ENCODE assay signal across 1 cellular context in the genomic region with DNA sequence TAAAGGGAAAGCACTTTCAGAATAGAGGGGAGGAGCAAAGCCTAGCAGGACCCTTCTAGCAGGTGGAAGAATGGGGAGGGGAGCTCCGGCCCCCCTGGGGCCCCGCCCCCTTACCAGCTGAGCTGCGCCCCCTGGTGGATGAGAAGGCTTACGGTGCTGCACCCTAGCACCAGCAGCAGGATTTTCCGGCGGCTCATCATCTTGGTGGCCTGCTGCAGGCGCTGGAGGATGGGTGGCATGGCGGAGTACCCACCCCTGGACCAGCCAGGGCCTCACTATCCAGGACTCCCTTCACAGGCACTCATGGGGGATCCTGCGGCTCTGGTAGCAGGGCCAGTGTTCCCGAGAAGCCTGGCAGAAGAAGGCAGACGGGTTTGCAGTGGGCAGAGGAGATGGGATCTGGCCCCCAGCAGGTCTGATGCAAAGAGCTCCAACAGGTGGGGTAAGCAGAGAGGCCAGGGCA.
TF ChIP-seq lines count a peak whose summit lies in the region.

No MANE protein-coding gene starts in this region.

TF ChIP-seq in K562, 482 proteins besides CTCF, POLR2A, EP300 and RAD21 (continues in another document):
- TF ChIP-seq RFX1 (IDR thresholded peaks at IDR 0.05) (no peak), SP1 (CRISPR knock-in tag; IDR thresholded peaks at IDR 0.05) (peak; percentile 94), HDAC3 (IDR thresholded peaks at IDR 0.05; ENCODE audit: borderline replicate concordance, partially characterized antibody) (no peak), NEUROD1 (IDR thresholded peaks at IDR 0.05; ENCODE audit: borderline replicate concordance, low read depth, low read length, partially characterized antibody) (peak; percentile 21), ZC3H4 (CRISPR knock-in tag; IDR thresholded peaks at IDR 0.05; ENCODE audit: borderline replicate concordance) (no peak), ZNF41 (CRISPR knock-in tag; conservative IDR thresholded peaks at IDR 0.05) (no peak), MCM2 (IDR thresholded peaks at IDR 0.05; ENCODE audit: low read depth) (no peak), TBL1XR1 (IDR thresholded peaks at IDR 0.05; ENCODE audit: low read length in 2 of 2) (no peak), SMC3 (conservative IDR thresholded peaks at IDR 0.05; ENCODE audit: insufficient read depth, low read depth, low read length) (0 out of 2 replicates have a peak, but pooled peaks have one; percentile 53), L3MBTL2 (IDR thresholded peaks at IDR 0.05) (no peak), TEAD4 (IDR thresholded peaks at IDR 0.05; ENCODE audit: low read length) (no peak), TEAD4 (CRISPR knock-in tag; IDR thresholded peaks at IDR 0.05; ENCODE audit: borderline replicate concordance) (no peak), SIX5 (IDR thresholded peaks at IDR 0.05; ENCODE audit: borderline replicate concordance in 1 of 2, insufficient read depth in 1 of 2, low read depth in 1 of 2, low read length in 2 of 2) (no peak), CREM (IDR thresholded peaks at IDR 0.05; ENCODE audit: low read depth) (peak; percentile 26; the same call in 1 of the 2 replicates), HMG20B (CRISPR knock-in tag; IDR thresholded peaks at IDR 0.05) (no peak), STAT5B (CRISPR knock-in tag; IDR thresholded peaks at IDR 0.05) (no peak), CBX1 (IDR thresholded peaks at IDR 0.05; ENCODE audit: low read depth) (no peak), HDAC8 (tag; IDR thresholded peaks at IDR 0.05) (no peak), DMBX1 (CRISPR knock-in tag; IDR thresholded peaks at IDR 0.05; ENCODE audit: borderline replicate concordance) (no peak), CC2D1A (IDR thresholded peaks at IDR 0.05) (no peak), MCM7 (IDR thresholded peaks at IDR 0.05) (no peak), MTA3 (IDR thresholded peaks at IDR 0.05; ENCODE audit: borderline replicate concordance) (no peak), ZNF212 (CRISPR knock-in tag; IDR thresholded peaks at IDR 0.05) (no peak), SIN3A (IDR thresholded peaks at IDR 0.05; ENCODE audit: borderline replicate concordance in 2 of 2, control insufficient read depth in 1 of 2, low read depth in 2 of 2, low read length in 2 of 2) (peak in 1 of 2 experiments; percentile 76; a peak in 1 of 4 replicates), ZNF24 (IDR thresholded peaks at IDR 0.05) (no peak), JUND (IDR thresholded peaks at IDR 0.05; ENCODE audit: borderline replicate concordance, low read depth, low read length) (0 out of 2 replicates have a peak, but pooled peaks have one; percentile 39), JUND (tag; IDR thresholded peaks at IDR 0.05; ENCODE audit: borderline replicate concordance, low read depth, low read length) (no peak; the same call in 2 of the 3 replicates), ARHGAP35 (IDR thresholded peaks at IDR 0.05; ENCODE audit: partially characterized antibody) (no peak), RFX7 (CRISPR knock-in tag; IDR thresholded peaks at IDR 0.05) (no peak), ZNF12 (CRISPR knock-in tag; IDR thresholded peaks at IDR 0.05) (0 out of 2 replicates have a peak, but pooled peaks have one; percentile 45), ZNF274 (IDR thresholded peaks at IDR 0.05; ENCODE audit: borderline replicate concordance, low read depth, low read length) (no peak), GABPB1 (CRISPR knock-in tag; IDR thresholded peaks at IDR 0.05) (0 out of 2 replicates have a peak, but pooled peaks have one; percentile 22), BMI1 (IDR thresholded peaks at IDR 0.05; ENCODE audit: low read length) (no peak), XRCC5 (IDR thresholded peaks at IDR 0.05; ENCODE audit: low read depth, low read length) (0 out of 2 replicates have a peak, but pooled peaks have one; percentile 59), POLR3G (IDR thresholded peaks at IDR 0.05; ENCODE audit: extremely low read depth, insufficient read length, insufficient replicate concordance) (no peak), MAZ (CRISPR knock-in tag; conservative IDR thresholded peaks at IDR 0.05 in 1 of 2, IDR thresholded peaks at IDR 0.05 in 1 of 2) (peak; percentile 68 to 96), ZBED1 (IDR thresholded peaks at IDR 0.05) (no peak), TAF15 (IDR thresholded peaks at IDR 0.05; ENCODE audit: low read depth, low read length) (no peak), PML (IDR thresholded peaks at IDR 0.05; ENCODE audit: low read length) (no peak), ZNF766 (CRISPR knock-in tag; conservative IDR thresholded peaks at IDR 0.05) (no peak), NRF1 (conservative IDR thresholded peaks at IDR 0.05 in 1 of 2, IDR thresholded peaks at IDR 0.05 in 1 of 2) (no peak), PHB (CRISPR knock-in tag; IDR thresholded peaks at IDR 0.05) (no peak), RB1 (IDR thresholded peaks at IDR 0.05; ENCODE audit: low read depth) (peak; percentile 74), HLTF (IDR thresholded peaks at IDR 0.05) (no peak), CCAR2 (IDR thresholded peaks at IDR 0.05; ENCODE audit: low read depth, low read length) (no peak)
- TF ChIP-seq, protein P1, sequence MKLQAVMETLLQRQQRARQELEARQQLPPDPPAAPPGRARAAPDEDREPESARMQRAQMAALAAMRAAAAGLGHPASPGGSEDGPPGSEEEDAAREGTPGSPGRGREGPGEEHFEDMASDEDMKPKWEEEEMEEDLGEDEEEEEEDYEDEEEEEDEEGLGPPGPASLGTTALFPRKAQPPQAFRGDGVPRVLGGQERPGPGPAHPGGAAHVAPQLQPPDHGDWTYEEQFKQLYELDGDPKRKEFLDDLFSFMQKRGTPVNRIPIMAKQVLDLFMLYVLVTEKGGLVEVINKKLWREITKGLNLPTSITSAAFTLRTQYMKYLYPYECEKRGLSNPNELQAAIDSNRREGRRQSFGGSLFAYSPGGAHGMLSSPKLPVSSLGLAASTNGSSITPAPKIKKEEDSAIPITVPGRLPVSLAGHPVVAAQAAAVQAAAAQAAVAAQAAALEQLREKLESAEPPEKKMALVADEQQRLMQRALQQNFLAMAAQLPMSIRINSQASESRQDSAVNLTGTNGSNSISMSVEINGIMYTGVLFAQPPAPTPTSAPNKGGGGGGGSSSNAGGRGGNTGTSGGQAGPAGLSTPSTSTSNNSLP (IDR thresholded peaks at IDR 0.05; ENCODE audit: borderline replicate concordance, low read depth, low read length), result no peak
- TF ChIP-seq, protein P2, sequence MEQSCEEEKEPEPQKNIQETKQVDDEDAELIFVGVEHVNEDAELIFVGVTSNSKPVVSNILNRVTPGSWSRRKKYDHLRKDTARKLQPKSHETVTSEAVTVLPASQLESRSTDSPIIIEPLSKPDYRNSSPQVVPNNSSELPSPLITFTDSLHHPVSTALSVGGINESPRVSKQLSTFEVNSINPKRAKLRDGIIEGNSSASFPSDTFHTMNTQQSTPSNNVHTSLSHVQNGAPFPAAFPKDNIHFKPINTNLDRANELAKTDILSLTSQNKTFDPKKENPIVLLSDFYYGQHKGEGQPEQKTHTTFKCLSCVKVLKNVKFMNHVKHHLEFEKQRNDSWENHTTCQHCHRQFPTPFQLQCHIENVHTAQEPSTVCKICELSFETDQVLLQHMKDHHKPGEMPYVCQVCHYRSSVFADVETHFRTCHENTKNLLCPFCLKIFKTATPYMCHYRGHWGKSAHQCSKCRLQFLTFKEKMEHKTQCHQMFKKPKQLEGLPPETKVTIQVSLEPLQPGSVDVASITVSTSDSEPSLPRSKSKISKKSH (CRISPR knock-in tag; IDR thresholded peaks at IDR 0.05), result no peak
- TF ChIP-seq, protein P3, sequence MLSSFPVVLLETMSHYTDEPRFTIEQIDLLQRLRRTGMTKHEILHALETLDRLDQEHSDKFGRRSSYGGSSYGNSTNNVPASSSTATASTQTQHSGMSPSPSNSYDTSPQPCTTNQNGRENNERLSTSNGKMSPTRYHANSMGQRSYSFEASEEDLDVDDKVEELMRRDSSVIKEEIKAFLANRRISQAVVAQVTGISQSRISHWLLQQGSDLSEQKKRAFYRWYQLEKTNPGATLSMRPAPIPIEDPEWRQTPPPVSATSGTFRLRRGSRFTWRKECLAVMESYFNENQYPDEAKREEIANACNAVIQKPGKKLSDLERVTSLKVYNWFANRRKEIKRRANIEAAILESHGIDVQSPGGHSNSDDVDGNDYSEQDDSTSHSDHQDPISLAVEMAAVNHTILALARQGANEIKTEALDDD (IDR thresholded peaks at IDR 0.05), result no peak
- TF ChIP-seq, protein P4, sequence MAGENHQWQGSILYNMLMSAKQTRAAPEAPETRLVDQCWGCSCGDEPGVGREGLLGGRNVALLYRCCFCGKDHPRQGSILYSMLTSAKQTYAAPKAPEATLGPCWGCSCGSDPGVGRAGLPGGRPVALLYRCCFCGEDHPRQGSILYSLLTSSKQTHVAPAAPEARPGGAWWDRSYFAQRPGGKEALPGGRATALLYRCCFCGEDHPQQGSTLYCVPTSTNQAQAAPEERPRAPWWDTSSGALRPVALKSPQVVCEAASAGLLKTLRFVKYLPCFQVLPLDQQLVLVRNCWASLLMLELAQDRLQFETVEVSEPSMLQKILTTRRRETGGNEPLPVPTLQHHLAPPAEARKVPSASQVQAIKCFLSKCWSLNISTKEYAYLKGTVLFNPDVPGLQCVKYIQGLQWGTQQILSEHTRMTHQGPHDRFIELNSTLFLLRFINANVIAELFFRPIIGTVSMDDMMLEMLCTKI (IDR thresholded peaks at IDR 0.05; ENCODE audit: partially characterized antibody), result no peak
- TF ChIP-seq, protein P5, sequence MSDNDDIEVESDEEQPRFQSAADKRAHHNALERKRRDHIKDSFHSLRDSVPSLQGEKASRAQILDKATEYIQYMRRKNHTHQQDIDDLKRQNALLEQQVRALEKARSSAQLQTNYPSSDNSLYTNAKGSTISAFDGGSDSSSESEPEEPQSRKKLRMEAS (CRISPR knock-in tag; IDR thresholded peaks at IDR 0.05), result no peak
- TF ChIP-seq, protein P6, sequence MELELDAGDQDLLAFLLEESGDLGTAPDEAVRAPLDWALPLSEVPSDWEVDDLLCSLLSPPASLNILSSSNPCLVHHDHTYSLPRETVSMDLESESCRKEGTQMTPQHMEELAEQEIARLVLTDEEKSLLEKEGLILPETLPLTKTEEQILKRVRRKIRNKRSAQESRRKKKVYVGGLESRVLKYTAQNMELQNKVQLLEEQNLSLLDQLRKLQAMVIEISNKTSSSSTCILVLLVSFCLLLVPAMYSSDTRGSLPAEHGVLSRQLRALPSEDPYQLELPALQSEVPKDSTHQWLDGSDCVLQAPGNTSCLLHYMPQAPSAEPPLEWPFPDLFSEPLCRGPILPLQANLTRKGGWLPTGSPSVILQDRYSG (tag; conservative IDR thresholded peaks at IDR 0.05; ENCODE audit: low read depth), result no peak
- TF ChIP-seq, protein P7, sequence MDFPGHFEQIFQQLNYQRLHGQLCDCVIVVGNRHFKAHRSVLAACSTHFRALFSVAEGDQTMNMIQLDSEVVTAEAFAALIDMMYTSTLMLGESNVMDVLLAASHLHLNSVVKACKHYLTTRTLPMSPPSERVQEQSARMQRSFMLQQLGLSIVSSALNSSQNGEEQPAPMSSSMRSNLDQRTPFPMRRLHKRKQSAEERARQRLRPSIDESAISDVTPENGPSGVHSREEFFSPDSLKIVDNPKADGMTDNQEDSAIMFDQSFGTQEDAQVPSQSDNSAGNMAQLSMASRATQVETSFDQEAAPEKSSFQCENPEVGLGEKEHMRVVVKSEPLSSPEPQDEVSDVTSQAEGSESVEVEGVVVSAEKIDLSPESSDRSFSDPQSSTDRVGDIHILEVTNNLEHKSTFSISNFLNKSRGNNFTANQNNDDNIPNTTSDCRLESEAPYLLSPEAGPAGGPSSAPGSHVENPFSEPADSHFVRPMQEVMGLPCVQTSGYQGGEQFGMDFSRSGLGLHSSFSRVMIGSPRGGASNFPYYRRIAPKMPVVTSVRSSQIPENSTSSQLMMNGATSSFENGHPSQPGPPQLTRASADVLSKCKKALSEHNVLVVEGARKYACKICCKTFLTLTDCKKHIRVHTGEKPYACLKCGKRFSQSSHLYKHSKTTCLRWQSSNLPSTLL (IDR thresholded peaks at IDR 0.05), result no peak
- TF ChIP-seq, protein P8, sequence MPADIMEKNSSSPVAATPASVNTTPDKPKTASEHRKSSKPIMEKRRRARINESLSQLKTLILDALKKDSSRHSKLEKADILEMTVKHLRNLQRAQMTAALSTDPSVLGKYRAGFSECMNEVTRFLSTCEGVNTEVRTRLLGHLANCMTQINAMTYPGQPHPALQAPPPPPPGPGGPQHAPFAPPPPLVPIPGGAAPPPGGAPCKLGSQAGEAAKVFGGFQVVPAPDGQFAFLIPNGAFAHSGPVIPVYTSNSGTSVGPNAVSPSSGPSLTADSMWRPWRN (IDR thresholded peaks at IDR 0.05; ENCODE audit: low read depth), result no peak
- TF ChIP-seq, protein P9, sequence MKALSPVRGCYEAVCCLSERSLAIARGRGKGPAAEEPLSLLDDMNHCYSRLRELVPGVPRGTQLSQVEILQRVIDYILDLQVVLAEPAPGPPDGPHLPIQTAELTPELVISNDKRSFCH (CRISPR knock-in tag; IDR thresholded peaks at IDR 0.05), result no peak
- TF ChIP-seq, protein P9 (tag; IDR thresholded peaks at IDR 0.05), result no peak
- TF ChIP-seq, protein P10, sequence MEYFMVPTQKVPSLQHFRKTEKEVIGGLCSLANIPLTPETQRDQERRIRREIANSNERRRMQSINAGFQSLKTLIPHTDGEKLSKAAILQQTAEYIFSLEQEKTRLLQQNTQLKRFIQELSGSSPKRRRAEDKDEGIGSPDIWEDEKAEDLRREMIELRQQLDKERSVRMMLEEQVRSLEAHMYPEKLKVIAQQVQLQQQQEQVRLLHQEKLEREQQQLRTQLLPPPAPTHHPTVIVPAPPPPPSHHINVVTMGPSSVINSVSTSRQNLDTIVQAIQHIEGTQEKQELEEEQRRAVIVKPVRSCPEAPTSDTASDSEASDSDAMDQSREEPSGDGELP (CRISPR knock-in tag; IDR thresholded peaks at IDR 0.05; ENCODE audit: borderline replicate concordance), result peak; percentile 99
